In the genomic region with DNA sequence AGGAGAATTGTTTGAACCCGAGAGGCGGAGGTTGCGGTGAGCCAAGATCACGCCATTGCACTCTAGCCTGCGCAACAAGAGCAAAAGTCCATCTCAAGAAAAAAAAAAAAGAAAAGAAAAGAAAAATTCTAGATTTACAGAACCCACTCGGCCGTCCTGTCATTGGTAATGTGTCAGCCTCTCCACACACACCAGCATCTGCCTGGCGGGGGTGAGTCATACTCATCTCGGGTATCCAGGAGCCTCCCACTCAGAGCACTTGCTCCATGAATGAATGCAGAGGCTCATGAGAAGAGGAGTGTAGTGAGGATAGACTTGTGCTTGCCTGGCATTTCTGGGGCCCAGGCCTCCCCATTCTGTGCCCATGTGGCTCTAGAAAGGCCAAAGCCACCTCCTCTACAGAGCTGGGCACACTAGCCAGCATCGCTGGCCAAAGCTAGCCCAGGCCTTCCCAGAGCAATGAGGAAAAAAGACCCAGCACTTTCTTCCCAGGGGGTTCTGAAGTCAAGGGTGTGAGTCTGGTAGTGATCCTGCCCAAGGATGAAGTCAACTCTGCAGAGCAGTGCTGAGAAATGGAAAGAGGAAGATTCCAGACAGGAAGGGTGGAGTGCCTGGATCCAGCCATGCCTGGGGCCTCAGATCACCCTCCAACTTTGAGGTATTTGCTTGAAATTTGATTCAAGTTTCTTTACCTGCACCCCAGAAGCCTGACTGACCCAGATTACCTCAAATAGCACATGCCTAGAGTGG, we compare ENCODE assay signal across 9 cellular contexts.
A peak's percentile ranks its signal among the peaks of the same experiment; 100 is the strongest.
DNase-seq lines count a peak whose midpoint lies in the region; TF ChIP-seq lines count a peak whose summit lies in the region.
"Had no signal": no experiment of that assay in that cellular context is flagged by ENCODE, and none has a peak within 500 bp of the region (broad histone marks: within the 10 kb centered on the region; RNA-seq: fewer than 3 reads in every experiment).

No MANE protein-coding gene starts in this region.

- no peak overlapping the region for H3K4me3 Mint-ChIP-seq in activated T-cell treated with anti-CD3 and anti-CD28 coated beads, Interleukin-2, amount 50 U/mL, for 24 hours

- H3K36me3 Mint-ChIP-seq in activated T-cell treated with anti-CD3 and anti-CD28 coated beads, Interleukin-2, amount 50 U/mL, for 24 hours (ENCODE audit: low read depth) = peaks cover 3% of the 10 kb centered on the region

- no peak for DNase-seq in activated T-cell treated with anti-CD3 and anti-CD28 coated beads, Interleukin-2, amount 50 U/mL, for 24 hours
- no peak for DNase-seq in activated T-cell treated with anti-CD3 and anti-CD28 coated beads, Interleukin-2, amount 50 U/mL, for 1 hour
- DNase-seq in SHP77 treated with DMSO at 0.1 percent for 48 hours (lab: John Stamatoyannopoulos, UW) (peak; percentile 26), foreskin fibroblast (peak; percentile 92 to 96), GF-D8 (lab: John Stamatoyannopoulos, UW) (no peak), NCI-H187 (lab: John Stamatoyannopoulos, UW) (no peak), globus pallidus (ENCODE audit: low spot score) (no peak)
- peak; percentile 29 for DNase-seq in stimulated activated CD8-positive, alpha-beta memory T cell treated with anti-CD3 and anti-CD28 coated beads, Interleukin-4, amount 100 ng/mL, for 48 hours

- H3K4me3 ChIP-seq in foreskin fibroblast (ENCODE audit: low read depth in 1 of 2, low read length in 2 of 2) = no peak overlapping the region
- H3K4me3 ChIP-seq: BLaER1 treated with 17β-estradiol and CSF1 and Interleukin-3, amounts not matched to agents 10 nM and 100 nM had no signal

- TF ChIP-seq CTCF in foreskin fibroblast (IDR thresholded peaks at IDR 0.05; ENCODE audit: low read depth, low read length) = no peak

- H3K9me3 Mint-ChIP-seq in activated T-cell treated with anti-CD3 and anti-CD28 coated beads, Interleukin-2, amount 50 U/mL, for 24 hours = no peaks in the 10 kb centered on the region

- no peaks in the 10 kb centered on the region for H3K27me3 Mint-ChIP-seq in activated T-cell treated with anti-CD3 and anti-CD28 coated beads, Interleukin-2, amount 50 U/mL, for 24 hours

- peaks cover 7% of the 10 kb centered on the region for H3K4me1 Mint-ChIP-seq in activated T-cell treated with anti-CD3 and anti-CD28 coated beads, Interleukin-2, amount 50 U/mL, for 24 hours (ENCODE audit: low read depth)

- H3K27ac Mint-ChIP-seq in activated T-cell treated with anti-CD3 and anti-CD28 coated beads, Interleukin-2, amount 50 U/mL, for 24 hours = peak overlapping the region; percentile 3

Comparison
In these comparisons a context has a peak if more than half of its experiments do, and no peak if none do; other contexts are left out.
1. DNase-seq: peak in SHP77 treated with DMSO at 0.1 percent for 48 hours (single experiment), foreskin fibroblast (2 of 2) and stimulated activated CD8-positive, alpha-beta memory T cell treated with anti-CD3 and anti-CD28 coated beads, Interleukin-4, amount 100 ng/mL, for 48 hours (single experiment); none in activated T-cell treated with anti-CD3 and anti-CD28 coated beads, Interleukin-2, amount 50 U/mL, for 24 hours (single experiment), activated T-cell treated with anti-CD3 and anti-CD28 coated beads, Interleukin-2, amount 50 U/mL, for 1 hour (single experiment), GF-D8 (single experiment), NCI-H187 (0 of 2) and globus pallidus (single experiment).